Comparison of ENCODE assay signal across 1 cellular context in genomic region chr12:6202331-6202730, GRCh38.
TF ChIP-seq lines count a peak whose summit lies in the region.

No MANE protein-coding gene starts in this region.

TF ChIP-seq in H1, 55 proteins besides CTCF, POLR2A, EP300 and RAD21:
- TF ChIP-seq MAFK (IDR thresholded peaks at IDR 0.05; ENCODE audit: low read depth, low read length) (no peak), HDAC2 (IDR thresholded peaks at IDR 0.05; ENCODE audit: borderline replicate concordance in 1 of 2, low read depth in 2 of 2, low read length in 2 of 2) (no peak), USF2 (IDR thresholded peaks at IDR 0.05; ENCODE audit: low read length) (no peak), JUN (IDR thresholded peaks at IDR 0.05; ENCODE audit: low read depth, low read length) (no peak), GABPA (IDR thresholded peaks at IDR 0.05; ENCODE audit: borderline replicate concordance, insufficient read depth, low read length) (no peak), CREB1 (IDR thresholded peaks at IDR 0.05) (no peak), RNF2 (IDR thresholded peaks at IDR 0.05; ENCODE audit: borderline replicate concordance, low read depth, low read length, missing control alignments, poor library complexity, severe bottlenecking) (no peak), CEBPB (IDR thresholded peaks at IDR 0.05; ENCODE audit: low read depth, low read length) (no peak), TAF1 (IDR thresholded peaks at IDR 0.05; ENCODE audit: low read depth, low read length) (no peak), SIX5 (IDR thresholded peaks at IDR 0.05; ENCODE audit: low read depth, low read length) (no peak)
- TF ChIP-seq, protein P1, sequence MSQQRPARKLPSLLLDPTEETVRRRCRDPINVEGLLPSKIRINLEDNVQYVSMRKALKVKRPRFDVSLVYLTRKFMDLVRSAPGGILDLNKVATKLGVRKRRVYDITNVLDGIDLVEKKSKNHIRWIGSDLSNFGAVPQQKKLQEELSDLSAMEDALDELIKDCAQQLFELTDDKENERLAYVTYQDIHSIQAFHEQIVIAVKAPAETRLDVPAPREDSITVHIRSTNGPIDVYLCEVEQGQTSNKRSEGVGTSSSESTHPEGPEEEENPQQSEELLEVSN (IDR thresholded peaks at IDR 0.05), result no peak
